In the genomic region with DNA sequence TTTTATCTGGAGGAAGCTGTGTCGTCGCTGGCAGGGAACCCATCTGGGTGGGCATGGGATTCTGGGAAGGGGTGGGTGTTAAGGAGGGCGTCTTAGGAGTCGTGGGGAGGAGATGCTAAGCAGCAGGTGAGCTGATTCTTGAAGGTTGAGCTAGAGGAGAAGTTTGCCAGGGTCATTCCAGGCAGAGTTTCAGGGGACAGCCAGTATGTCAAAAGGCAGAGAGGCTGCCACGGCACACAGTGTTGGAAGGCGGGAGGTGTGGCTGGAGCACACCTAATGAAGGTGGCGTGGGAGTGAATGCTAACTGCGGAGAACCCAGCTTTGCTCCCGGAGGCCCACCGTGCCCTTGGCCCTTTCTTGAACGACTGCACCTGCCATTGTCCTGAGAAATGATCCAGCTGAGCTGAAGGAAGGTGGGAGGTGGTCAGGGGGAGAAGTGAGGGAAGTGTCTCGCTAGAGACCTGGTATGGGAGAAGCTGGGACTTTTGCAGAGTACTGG, we compare ENCODE assay signal across 9 cellular contexts. TPM values are rescaled to one million over a fixed set of nuclear protein-coding genes. Genes with fewer than 3 reads are reported as not detected.
DNase-seq lines count a peak whose midpoint lies in the region; ATAC-seq and TF ChIP-seq lines count a peak whose summit lies in the region.
"Had no signal": no experiment of that assay in that cellular context is flagged by ENCODE, and none has a peak within 500 bp of the region (broad histone marks: within the 10 kb centered on the region; RNA-seq: fewer than 3 reads in every experiment).

No MANE protein-coding gene starts in this region.

- peaks cover 8% of the 10 kb centered on the region for H3K36me3 ChIP-seq in NT2/D1 (ENCODE audit: insufficient read depth, insufficient read length, low read length)
- H3K36me3 ChIP-seq in endocrine pancreas (ENCODE audit: control insufficient read depth, insufficient read depth, low read length) = no peaks in the 10 kb centered on the region
- H3K36me3 ChIP-seq in neuronal stem cell (replicated peaks in 1 of 2; ENCODE audit: control insufficient read depth in 2 of 2, insufficient read depth in 2 of 2, low read length in 2 of 2) = peaks cover 0 to 2% of the 10 kb centered on the region in 2 donors

- intact Hi-C loops in CD14-positive monocyte (cut with micrococcal nuclease) (loop anchor here in 1 of 2 donors (5.0 kb wide), 1 partner anchor 84 kb away; no protein-coding TSS in a partner anchor), posterior vena cava (cut with DNase I) (no loop called here)

- no peak for ATAC-seq in GM18873 (IDR thresholded peaks at IDR 0.05; ENCODE audit: low FRiP score, unreplicated experiment)

- H3K36me3 Mint-ChIP-seq in CD14-positive monocyte = peaks cover 13 to 17% of the 10 kb centered on the region in 2 donors

- peak overlapping the region; percentile 88 to 91 for H3K4me3 Mint-ChIP-seq in CD14-positive monocyte

- H3K4me1 ChIP-seq in NT2/D1 (ENCODE audit: insufficient read depth, insufficient read length) (peaks cover 7% of the 10 kb centered on the region), endocrine pancreas (ENCODE audit: control insufficient read depth, insufficient read depth, low read length) (no peaks in the 10 kb centered on the region), neuronal stem cell (ENCODE audit: control insufficient read depth in 2 of 2, insufficient read depth in 1 of 2, low read depth in 1 of 2, low read length in 2 of 2) (peaks cover 18 to 21% of the 10 kb centered on the region in 2 donors)

- H3K4me3 ChIP-seq in NT2/D1 (ENCODE audit: insufficient read length, low read depth) (peak overlapping the region; percentile 56), endocrine pancreas (ENCODE audit: control insufficient read depth, insufficient read depth, low read length) (peak overlapping the region; percentile 68), neuronal stem cell (ENCODE audit: low read length in 2 of 2) (peak overlapping the region; percentile 70 to 92)

- peaks cover 4% of the 10 kb centered on the region for H3K79me1 ChIP-seq in neuronal stem cell (ENCODE audit: low read depth, low read length)

- H3K9ac ChIP-seq in NT2/D1 (ENCODE audit: insufficient read length, low read depth) = peak overlapping the region; percentile 78
- peak overlapping the region; percentile 15 for H3K9ac ChIP-seq in endocrine pancreas (ENCODE audit: control insufficient read depth, insufficient read depth, low read length)
- H3K9ac ChIP-seq in neuronal stem cell (ENCODE audit: low read depth, low read length, poor library complexity) = no peak overlapping the region

- H3K27ac ChIP-seq in neuronal stem cell (replicated peaks; ENCODE audit: low read length) = no peak overlapping the region

- H2BK120ac ChIP-seq in neuronal stem cell (ENCODE audit: low read depth, low read length) = no peak overlapping the region

- no peak for TF ChIP-seq CTCF in CD14-positive monocyte (IDR thresholded peaks at IDR 0.05)

- DNase-seq in CD14-positive monocyte (ENCODE audit: low spot score) (no peak), NT2/D1 (ENCODE audit: low read depth, low spot score) (no peak), neuronal stem cell (ENCODE audit: low spot score) (no peak), ecto neural progenitor cell (ENCODE audit: low spot score) (no peak), posterior vena cava (ENCODE audit: low spot score) (no peak), NCI-H2107 (lab: John Stamatoyannopoulos, UW) (no peak)

- peaks cover 2 to 5% (median 4%) of the 10 kb centered on the region in 3 donors for H3K27me3 Mint-ChIP-seq in CD14-positive monocyte (ENCODE audit: low read depth in 3 of 3)

- H3K14ac ChIP-seq in neuronal stem cell (ENCODE audit: low read length) = no peak overlapping the region

- H2AK5ac ChIP-seq in neuronal stem cell (ENCODE audit: low read depth, low read length) = no peak overlapping the region

- H3K4me1 Mint-ChIP-seq in CD14-positive monocyte = peaks cover 61% of the 10 kb centered on the region

- no peaks in the 10 kb centered on the region for H3K9me3 ChIP-seq in NT2/D1 (ENCODE audit: insufficient read depth, low read length)
- H3K9me3 ChIP-seq in endocrine pancreas (ENCODE audit: control insufficient read depth, low read length) = no peaks in the 10 kb centered on the region
- H3K9me3 ChIP-seq in neuronal stem cell (replicated peaks in 1 of 2; ENCODE audit: control insufficient read depth in 2 of 2, insufficient read depth in 1 of 2, low read depth in 1 of 2, low read length in 2 of 2) = no peaks in the 10 kb centered on the region

- no peak overlapping the region for H2AFZ ChIP-seq in neuronal stem cell (ENCODE audit: low read length)

- no peak overlapping the region for H2BK15ac ChIP-seq in neuronal stem cell (ENCODE audit: low read length)

- no peaks in the 10 kb centered on the region for H3K9me3 Mint-ChIP-seq in CD14-positive monocyte

- no peak overlapping the region for H3K18ac ChIP-seq in neuronal stem cell (ENCODE audit: low read length)

- no CpG with 5 or more reads among the region's 12 CpGs for WGBS in neuronal stem cell (ENCODE audit: extremely low coverage in 2 of 2, insufficient read length in 2 of 2, insufficient replicate concordance in 1 of 2), 2 donors

- H3K23ac ChIP-seq in neuronal stem cell (ENCODE audit: low read depth, low read length, poor library complexity) = no peak overlapping the region

- H3K27ac Mint-ChIP-seq in CD14-positive monocyte = peak overlapping the region in 5 of 7 donors; percentile 54 to 90 (median 87)

- peak overlapping the region; percentile 96 for H3K4me2 ChIP-seq in neuronal stem cell (ENCODE audit: insufficient read depth, low read length, poor library complexity, severe bottlenecking)

- no peak overlapping the region for H3K4ac ChIP-seq in neuronal stem cell (ENCODE audit: low read length)

- no peak overlapping the region for H2BK5ac ChIP-seq in neuronal stem cell (ENCODE audit: low read length)

- no peak overlapping the region for H4K8ac ChIP-seq in neuronal stem cell (ENCODE audit: low read depth, low read length)

- peaks cover 7% of the 10 kb centered on the region for H3K27me3 ChIP-seq in NT2/D1 (ENCODE audit: insufficient read depth, insufficient read length)
- no peaks in the 10 kb centered on the region for H3K27me3 ChIP-seq in endocrine pancreas (ENCODE audit: control insufficient read depth, insufficient read depth, low read length)
- peaks cover 0 to 6% (median 0%) of the 10 kb centered on the region in 3 experiments for H3K27me3 ChIP-seq in neuronal stem cell (ENCODE audit: control insufficient read depth in 3 of 3, insufficient read depth in 3 of 3, low read depth in 1 of 3, low read length in 3 of 3)

- no peak overlapping the region for H4K91ac ChIP-seq in neuronal stem cell (ENCODE audit: low read depth, low read length, poor library complexity)

- no peak overlapping the region for H2BK12ac ChIP-seq in neuronal stem cell (ENCODE audit: low read length)

RNA-seq across cellular contexts. Expression of a gene that starts 1.3 kb away (rescaled TPM):
- 10 to 100 TPM; 20.0 to 27.9 TPM for polyA plus RNA-seq in CD14-positive monocyte
- polyA plus RNA-seq in neuronal stem cell (2013, experiment 1 of 2) = 12.7 TPM
- 11.8 TPM for polyA plus RNA-seq in neuronal stem cell (2013, experiment 2 of 2)
- 10 to 100 TPM; 16.0 to 24.6 TPM for total RNA-seq in posterior vena cava

RNA-seq across cellular contexts. Expression of a gene that starts 26.3 kb away (rescaled TPM):
- 10 to 100 TPM; 14.0 to 19.0 TPM for polyA plus RNA-seq in CD14-positive monocyte
- 0.20 TPM for polyA plus RNA-seq in neuronal stem cell (2013, experiment 1 of 2)
- 0.25 TPM for polyA plus RNA-seq in neuronal stem cell (2013, experiment 2 of 2)
- not detected for total RNA-seq in posterior vena cava
- polyA plus RNA-seq: adipose tissue had no signal
